Comparison of ENCODE assay signal across 11 cellular contexts in genomic region chr1:77831976-77832695, GRCh38. TPM values are rescaled to one million over a fixed set of nuclear protein-coding genes. Genes with fewer than 3 reads are reported as not detected.
DNase-seq lines count a peak whose midpoint lies in the region; ATAC-seq and TF ChIP-seq lines count a peak whose summit lies in the region.
"Had no signal": no experiment of that assay in that cellular context is flagged by ENCODE, and none has a peak within 500 bp of the region (broad histone marks: within the 10 kb centered on the region; RNA-seq: fewer than 3 reads in every experiment).

No MANE protein-coding gene starts in this region.

- no peaks in the 10 kb centered on the region for H3K27me3 ChIP-seq in body of pancreas

- H3K4me1 ChIP-seq in body of pancreas: peaks cover 36% of the 10 kb centered on the region

- intact Hi-C loops in body of pancreas (cut with DNase I): no loop called here

- TF ChIP-seq CTCF in VCaP (conservative IDR thresholded peaks at IDR 0.05): no peak
- no peak for TF ChIP-seq CTCF in foreskin fibroblast (IDR thresholded peaks at IDR 0.05; ENCODE audit: low read depth, low read length)
- TF ChIP-seq CTCF in body of pancreas (IDR thresholded peaks at IDR 0.05): no peak

- H3K4me3 ChIP-seq in foreskin fibroblast (ENCODE audit: low read depth in 1 of 2, low read length in 2 of 2) (no peak overlapping the region), body of pancreas (no peak overlapping the region)

- WGBS in body of pancreas, 2 donors: 53 to 58% methylated on average over 2 of the region's 2 CpGs

- ATAC-seq in GM19463 (IDR thresholded peaks at IDR 0.05; ENCODE audit: unreplicated experiment): no peak
- ATAC-seq in esophagus mucosa: no peak
- ATAC-seq in body of pancreas: no peak

- DNase-seq in COLO829 (ENCODE audit: low spot score) (peak; percentile 13), foreskin fibroblast (peak; percentile 21 to 50), pulmonary artery endothelial cell (ENCODE audit: low read depth, low spot score) (peak; percentile 43), body of pancreas (no peak)
- DNase-seq in activated CD4-positive, CD25-positive, alpha-beta regulatory T cell (lab: John Stamatoyannopoulos, UW): no peak
- DNase-seq: activated CD4-positive, alpha-beta T cell treated with anti-CD3 and anti-CD28 coated beads, Interleukin-2, amount 10 ng/mL, durations not matched to agents 7 days and 5 days; central memory CD4-positive, alpha-beta T cell; stimulated activated CD4-positive, alpha-beta T cell treated with anti-CD3 and anti-CD28 coated beads, Interleukin-4, amount 100 ng/mL, for 1 hour had no signal

- H3K36me3 ChIP-seq in body of pancreas (replicated peaks in 1 of 2; ENCODE audit: insufficient read depth in 1 of 2, low read depth in 2 of 2): no peaks in the 10 kb centered on the region

- H3K9me3 ChIP-seq in body of pancreas: no peaks in the 10 kb centered on the region

- no peak for TF ChIP-seq POLR2A in body of pancreas (IDR thresholded peaks at IDR 0.05)

- H3K27ac ChIP-seq in VCaP (peak overlapping the region; percentile 71), body of pancreas (peak overlapping the region in 2 of 4 donors; percentile 6 to 22)

RNA-seq across cellular contexts. Expression of gene MIGA1, which starts 52.7 kb away (rescaled TPM):
- total RNA-seq in pulmonary artery endothelial cell: 9.9 and 11.4 TPM in 2 replicates
- 6.9 TPM for total RNA-seq in esophagus mucosa
- 10 to 100 TPM in 1 of 2 donors, 1 to 10 TPM in 1; 6.6 to 10.4 TPM for total RNA-seq in body of pancreas

RNA-seq across cellular contexts. Expression of gene NEXN, which starts 56.3 kb away (rescaled TPM):
- 4.4 and 6.3 TPM in 2 replicates for total RNA-seq in pulmonary artery endothelial cell
- 0.52 TPM for total RNA-seq in esophagus mucosa
- 10 to 100 TPM in 1 of 2 donors, 1 to 10 TPM in 1; 7.5 to 13.2 TPM for total RNA-seq in body of pancreas

Comparison
In these comparisons a context has a peak if more than half of its experiments do, and no peak if none do; other contexts are left out.
1. DNase-seq: peak in COLO829 (single experiment), foreskin fibroblast (2 of 2) and pulmonary artery endothelial cell (single experiment); none in body of pancreas (0 of 4) and activated CD4-positive, CD25-positive, alpha-beta regulatory T cell (0 of 4).